1 cellular context compared by ENCODE assay signal in the genomic region with DNA sequence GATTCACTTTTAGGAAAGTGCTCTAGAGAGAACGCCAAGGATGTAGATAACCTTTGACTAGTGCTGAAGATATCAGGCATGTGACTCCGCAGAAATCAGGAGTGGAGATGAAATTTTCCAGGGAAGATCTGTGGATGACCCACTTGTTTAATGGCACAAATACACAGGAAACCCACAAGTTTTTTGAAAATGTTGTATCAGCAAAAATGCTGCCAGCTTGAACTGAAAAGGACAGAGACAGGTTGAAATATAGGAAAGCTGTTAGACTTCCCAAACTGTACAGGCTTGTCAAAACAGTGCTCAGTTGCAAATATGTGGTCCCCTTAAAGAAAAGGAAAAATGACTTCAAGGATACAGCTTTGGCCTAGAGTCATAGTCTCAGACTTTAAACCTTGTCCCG.
TF ChIP-seq lines count a peak whose summit lies in the region.

No MANE protein-coding gene starts in this region.

TF ChIP-seq in K562, 482 proteins besides CTCF, POLR2A, EP300 and RAD21 (continued from another document):
- TF ChIP-seq, protein P1, sequence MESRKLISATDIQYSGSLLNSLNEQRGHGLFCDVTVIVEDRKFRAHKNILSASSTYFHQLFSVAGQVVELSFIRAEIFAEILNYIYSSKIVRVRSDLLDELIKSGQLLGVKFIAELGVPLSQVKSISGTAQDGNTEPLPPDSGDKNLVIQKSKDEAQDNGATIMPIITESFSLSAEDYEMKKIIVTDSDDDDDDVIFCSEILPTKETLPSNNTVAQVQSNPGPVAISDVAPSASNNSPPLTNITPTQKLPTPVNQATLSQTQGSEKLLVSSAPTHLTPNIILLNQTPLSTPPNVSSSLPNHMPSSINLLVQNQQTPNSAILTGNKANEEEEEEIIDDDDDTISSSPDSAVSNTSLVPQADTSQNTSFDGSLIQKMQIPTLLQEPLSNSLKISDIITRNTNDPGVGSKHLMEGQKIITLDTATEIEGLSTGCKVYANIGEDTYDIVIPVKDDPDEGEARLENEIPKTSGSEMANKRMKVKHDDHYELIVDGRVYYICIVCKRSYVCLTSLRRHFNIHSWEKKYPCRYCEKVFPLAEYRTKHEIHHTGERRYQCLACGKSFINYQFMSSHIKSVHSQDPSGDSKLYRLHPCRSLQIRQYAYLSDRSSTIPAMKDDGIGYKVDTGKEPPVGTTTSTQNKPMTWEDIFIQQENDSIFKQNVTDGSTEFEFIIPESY (CRISPR knock-in tag; IDR thresholded peaks at IDR 0.05), result no peak
- TF ChIP-seq, protein P2, sequence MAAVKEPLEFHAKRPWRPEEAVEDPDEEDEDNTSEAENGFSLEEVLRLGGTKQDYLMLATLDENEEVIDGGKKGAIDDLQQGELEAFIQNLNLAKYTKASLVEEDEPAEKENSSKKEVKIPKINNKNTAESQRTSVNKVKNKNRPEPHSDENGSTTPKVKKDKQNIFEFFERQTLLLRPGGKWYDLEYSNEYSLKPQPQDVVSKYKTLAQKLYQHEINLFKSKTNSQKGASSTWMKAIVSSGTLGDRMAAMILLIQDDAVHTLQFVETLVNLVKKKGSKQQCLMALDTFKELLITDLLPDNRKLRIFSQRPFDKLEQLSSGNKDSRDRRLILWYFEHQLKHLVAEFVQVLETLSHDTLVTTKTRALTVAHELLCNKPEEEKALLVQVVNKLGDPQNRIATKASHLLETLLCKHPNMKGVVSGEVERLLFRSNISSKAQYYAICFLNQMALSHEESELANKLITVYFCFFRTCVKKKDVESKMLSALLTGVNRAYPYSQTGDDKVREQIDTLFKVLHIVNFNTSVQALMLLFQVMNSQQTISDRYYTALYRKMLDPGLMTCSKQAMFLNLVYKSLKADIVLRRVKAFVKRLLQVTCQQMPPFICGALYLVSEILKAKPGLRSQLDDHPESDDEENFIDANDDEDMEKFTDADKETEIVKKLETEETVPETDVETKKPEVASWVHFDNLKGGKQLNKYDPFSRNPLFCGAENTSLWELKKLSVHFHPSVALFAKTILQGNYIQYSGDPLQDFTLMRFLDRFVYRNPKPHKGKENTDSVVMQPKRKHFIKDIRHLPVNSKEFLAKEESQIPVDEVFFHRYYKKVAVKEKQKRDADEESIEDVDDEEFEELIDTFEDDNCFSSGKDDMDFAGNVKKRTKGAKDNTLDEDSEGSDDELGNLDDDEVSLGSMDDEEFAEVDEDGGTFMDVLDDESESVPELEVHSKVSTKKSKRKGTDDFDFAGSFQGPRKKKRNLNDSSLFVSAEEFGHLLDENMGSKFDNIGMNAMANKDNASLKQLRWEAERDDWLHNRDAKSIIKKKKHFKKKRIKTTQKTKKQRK (IDR thresholded peaks at IDR 0.05; ENCODE audit: borderline replicate concordance, low read depth, low read length), result no peak
- TF ChIP-seq NCOA6 (IDR thresholded peaks at IDR 0.05) (no peak), ELK1 (CRISPR knock-in tag; IDR thresholded peaks at IDR 0.05) (no peak), MAFG (tag; conservative IDR thresholded peaks at IDR 0.05) (peak; percentile 81), HMGXB4 (CRISPR knock-in tag; IDR thresholded peaks at IDR 0.05) (no peak), MAFK (IDR thresholded peaks at IDR 0.05; ENCODE audit: low read length) (peak; percentile 82), GTF2B (IDR thresholded peaks at IDR 0.05; ENCODE audit: extremely low read depth, insufficient read length) (no peak)
- TF ChIP-seq, protein P3, sequence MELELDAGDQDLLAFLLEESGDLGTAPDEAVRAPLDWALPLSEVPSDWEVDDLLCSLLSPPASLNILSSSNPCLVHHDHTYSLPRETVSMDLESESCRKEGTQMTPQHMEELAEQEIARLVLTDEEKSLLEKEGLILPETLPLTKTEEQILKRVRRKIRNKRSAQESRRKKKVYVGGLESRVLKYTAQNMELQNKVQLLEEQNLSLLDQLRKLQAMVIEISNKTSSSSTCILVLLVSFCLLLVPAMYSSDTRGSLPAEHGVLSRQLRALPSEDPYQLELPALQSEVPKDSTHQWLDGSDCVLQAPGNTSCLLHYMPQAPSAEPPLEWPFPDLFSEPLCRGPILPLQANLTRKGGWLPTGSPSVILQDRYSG (tag; conservative IDR thresholded peaks at IDR 0.05; ENCODE audit: low read depth), result no peak
- TF ChIP-seq, protein P4, sequence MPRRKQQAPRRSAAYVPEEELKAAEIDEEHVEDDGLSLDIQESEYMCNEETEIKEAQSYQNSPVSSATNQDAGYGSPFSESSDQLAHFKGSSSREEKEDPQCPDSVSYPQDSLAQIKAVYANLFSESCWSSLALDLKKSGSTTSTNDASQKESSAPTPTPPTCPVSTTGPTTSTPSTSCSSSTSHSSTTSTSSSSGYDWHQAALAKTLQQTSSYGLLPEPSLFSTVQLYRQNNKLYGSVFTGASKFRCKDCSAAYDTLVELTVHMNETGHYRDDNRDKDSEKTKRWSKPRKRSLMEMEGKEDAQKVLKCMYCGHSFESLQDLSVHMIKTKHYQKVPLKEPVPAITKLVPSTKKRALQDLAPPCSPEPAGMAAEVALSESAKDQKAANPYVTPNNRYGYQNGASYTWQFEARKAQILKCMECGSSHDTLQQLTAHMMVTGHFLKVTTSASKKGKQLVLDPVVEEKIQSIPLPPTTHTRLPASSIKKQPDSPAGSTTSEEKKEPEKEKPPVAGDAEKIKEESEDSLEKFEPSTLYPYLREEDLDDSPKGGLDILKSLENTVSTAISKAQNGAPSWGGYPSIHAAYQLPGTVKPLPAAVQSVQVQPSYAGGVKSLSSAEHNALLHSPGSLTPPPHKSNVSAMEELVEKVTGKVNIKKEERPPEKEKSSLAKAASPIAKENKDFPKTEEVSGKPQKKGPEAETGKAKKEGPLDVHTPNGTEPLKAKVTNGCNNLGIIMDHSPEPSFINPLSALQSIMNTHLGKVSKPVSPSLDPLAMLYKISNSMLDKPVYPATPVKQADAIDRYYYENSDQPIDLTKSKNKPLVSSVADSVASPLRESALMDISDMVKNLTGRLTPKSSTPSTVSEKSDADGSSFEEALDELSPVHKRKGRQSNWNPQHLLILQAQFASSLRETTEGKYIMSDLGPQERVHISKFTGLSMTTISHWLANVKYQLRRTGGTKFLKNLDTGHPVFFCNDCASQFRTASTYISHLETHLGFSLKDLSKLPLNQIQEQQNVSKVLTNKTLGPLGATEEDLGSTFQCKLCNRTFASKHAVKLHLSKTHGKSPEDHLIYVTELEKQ (CRISPR knock-in tag; IDR thresholded peaks at IDR 0.05), result no peak
